In the genomic region with DNA sequence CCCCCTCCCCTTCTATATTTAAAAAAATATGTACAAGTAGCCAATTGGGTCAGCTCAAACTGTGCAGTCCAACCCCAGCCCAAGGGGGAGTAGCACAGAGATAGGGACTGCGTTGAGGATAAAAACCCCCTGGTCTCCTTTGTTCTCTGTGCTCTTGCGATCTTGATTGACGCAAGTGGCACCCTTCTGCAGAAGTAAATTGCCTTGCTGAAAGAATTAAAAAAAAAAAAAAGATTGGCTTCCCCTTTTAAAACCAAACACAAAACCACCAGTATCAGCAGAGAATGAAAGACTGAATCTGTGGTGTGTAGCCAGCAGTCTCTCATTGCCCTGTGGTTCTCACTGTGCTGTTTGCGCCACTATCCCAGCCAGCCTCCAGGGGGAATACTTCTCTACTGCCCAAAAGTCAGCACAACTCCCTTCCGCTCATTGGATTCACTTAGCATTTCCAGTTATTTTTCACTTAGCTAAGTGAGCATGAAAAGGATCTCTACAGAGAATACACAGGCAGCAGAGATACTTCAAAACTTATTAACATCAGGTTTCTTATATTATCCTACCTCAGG, we compare ENCODE assay signal across 2 cellular contexts.
TF ChIP-seq lines count a peak whose summit lies in the region.

No MANE protein-coding gene starts in this region.

TF ChIP-seq in IMR-90, 13 proteins besides CTCF, POLR2A, EP300 and RAD21 (continued from another document):
- TF ChIP-seq MAFK (IDR thresholded peaks at IDR 0.05; ENCODE audit: low read depth, low read length): no peak
- no peak for TF ChIP-seq MXI1 (IDR thresholded peaks at IDR 0.05; ENCODE audit: borderline replicate concordance, low read depth, low read length)
- TF ChIP-seq SMC3 (IDR thresholded peaks at IDR 0.05; ENCODE audit: low read depth, low read length): no peak
- TF ChIP-seq FOS (IDR thresholded peaks at IDR 0.05; ENCODE audit: low read depth, low read length): no peak
- TF ChIP-seq RFX5 (IDR thresholded peaks at IDR 0.05; ENCODE audit: low read depth, low read length): no peak
- TF ChIP-seq, protein P1, sequence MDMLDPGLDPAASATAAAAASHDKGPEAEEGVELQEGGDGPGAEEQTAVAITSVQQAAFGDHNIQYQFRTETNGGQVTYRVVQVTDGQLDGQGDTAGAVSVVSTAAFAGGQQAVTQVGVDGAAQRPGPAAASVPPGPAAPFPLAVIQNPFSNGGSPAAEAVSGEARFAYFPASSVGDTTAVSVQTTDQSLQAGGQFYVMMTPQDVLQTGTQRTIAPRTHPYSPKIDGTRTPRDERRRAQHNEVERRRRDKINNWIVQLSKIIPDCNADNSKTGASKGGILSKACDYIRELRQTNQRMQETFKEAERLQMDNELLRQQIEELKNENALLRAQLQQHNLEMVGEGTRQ (IDR thresholded peaks at IDR 0.05; ENCODE audit: low read depth, low read length): no peak
- no peak for TF ChIP-seq CEBPB (IDR thresholded peaks at IDR 0.05; ENCODE audit: low read depth, low read length)
- no peak for TF ChIP-seq RCOR1 (IDR thresholded peaks at IDR 0.05; ENCODE audit: insufficient replicate concordance, low read length)

TF ChIP-seq in liver, 16 proteins besides CTCF, POLR2A, EP300 and RAD21 (continued from another document):
- TF ChIP-seq RXRA (IDR thresholded peaks at IDR 0.05) (no peak), SP1 (IDR thresholded peaks at IDR 0.05) (no peak), NR2F2 (IDR thresholded peaks at IDR 0.05) (no peak)
